In the genomic region with DNA sequence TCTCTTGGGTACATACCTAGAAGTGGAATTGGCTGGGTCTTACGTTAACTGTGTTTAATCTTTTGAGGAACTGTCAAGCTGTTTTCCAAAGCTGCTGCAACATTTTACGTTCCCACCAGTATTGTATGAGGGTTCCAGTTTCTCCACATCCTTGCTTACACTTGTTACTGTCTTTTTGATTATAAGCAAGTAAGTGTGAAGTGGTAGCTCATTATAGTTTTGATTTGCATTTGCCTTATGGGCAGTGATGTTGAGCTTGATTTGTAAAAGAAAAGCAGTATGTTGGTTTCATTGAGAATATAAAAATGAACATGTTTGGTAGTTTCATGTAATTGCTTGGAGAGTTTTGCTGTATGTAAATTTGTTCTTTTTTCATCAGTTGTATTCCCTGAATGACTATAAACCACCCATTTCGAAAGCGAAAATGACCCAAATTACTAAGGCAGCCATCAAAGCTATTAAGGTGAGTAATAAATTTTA, we compare ENCODE assay signal across 10 cellular contexts. TPM values are rescaled to one million over a fixed set of nuclear protein-coding genes. Genes with fewer than 3 reads are reported as not detected.
A peak's percentile ranks its signal among the peaks of the same experiment; 100 is the strongest.
DNase-seq lines count a peak whose midpoint lies in the region; ATAC-seq and TF ChIP-seq lines count a peak whose summit lies in the region.
"Had no signal": no experiment of that assay in that cellular context is flagged by ENCODE, and none has a peak within 500 bp of the region (broad histone marks: within the 10 kb centered on the region; RNA-seq: fewer than 3 reads in every experiment).

No MANE protein-coding gene starts in this region.

- peak overlapping the region in 1 of 4 donors; percentile 50 for H3K4me3 Mint-ChIP-seq in IgD-negative memory B cell

- peaks cover 2% of the 10 kb centered on the region for H3K36me3 Mint-ChIP-seq in IgD-negative memory B cell

- no peaks in the 10 kb centered on the region for H3K27me3 Mint-ChIP-seq in IgD-negative memory B cell

- no peak overlapping the region for H3K27ac ChIP-seq in ascending aorta

- peak overlapping the region; percentile 39 to 54 (median 39) for H3K27ac Mint-ChIP-seq in IgD-negative memory B cell

- H3K36me3 ChIP-seq in ascending aorta = no peaks in the 10 kb centered on the region

- no peaks in the 10 kb centered on the region for H3K27me3 ChIP-seq in ascending aorta

- no peaks in the 10 kb centered on the region for H3K9me3 ChIP-seq in ascending aorta

- H3K4me3 ChIP-seq in ascending aorta = no peak overlapping the region

- DNase-seq in left cardiac atrium (no peak), NCI-H446 treated with DMSO at 0.1 percent for 48 hours (lab: John Stamatoyannopoulos, UW) (no peak), ascending aorta (ENCODE audit: low spot score in 2 of 2) (no peak), hypothalamus (lab: John Stamatoyannopoulos, UW) (no peak)
- DNase-seq: DMS79 treated with DMSO at 0.1 percent for 48 hours; effector CD8-positive, alpha-beta T cell had no signal

- peaks cover 39 to 45% (median 39%) of the 10 kb centered on the region in 3 donors for H3K4me1 Mint-ChIP-seq in IgD-negative memory B cell

- intact Hi-C loops in left cardiac atrium (cut with DNase I) (no loop called here), ascending aorta (cut with DNase I) (no loop called here)

- ATAC-seq in GM18498 (IDR thresholded peaks at IDR 0.05; ENCODE audit: unreplicated experiment) (peak; percentile 93), GM19328 (IDR thresholded peaks at IDR 0.05; ENCODE audit: unreplicated experiment) (peak; percentile 95), HG02852 (IDR thresholded peaks at IDR 0.05; ENCODE audit: unreplicated experiment) (peak; percentile 98), left cardiac atrium (no peak)

- no peaks in the 10 kb centered on the region for H3K9me3 Mint-ChIP-seq in IgD-negative memory B cell

- no peak for TF ChIP-seq CTCF in ascending aorta (IDR thresholded peaks at IDR 0.05)

- H3K4me1 ChIP-seq in ascending aorta = no peaks in the 10 kb centered on the region

RNA-seq across cellular contexts. Expression of gene SCAF8, which starts 40.4 kb away (rescaled TPM):
- polyA plus RNA-seq in IgD-negative memory B cell = 16.5 TPM
- total RNA-seq in left cardiac atrium (10 to 100 TPM; 37.8 to 44.1 TPM), ascending aorta (22.6 TPM)

Comparison
In these comparisons a context has a peak if more than half of its experiments do, and no peak if none do; other contexts are left out.
1. ATAC-seq: peak in GM18498 (single experiment), GM19328 (single experiment) and HG02852 (single experiment); none in left cardiac atrium (0 of 2).